In genomic region chr21:27423073-27423472, GRCh38 we compare ENCODE assay signal across 13 cellular contexts.
DNase-seq lines count a peak whose midpoint lies in the region; ATAC-seq and TF ChIP-seq lines count a peak whose summit lies in the region.
"Had no signal": no experiment of that assay in that cellular context is flagged by ENCODE, and none has a peak within 500 bp of the region (broad histone marks: within the 10 kb centered on the region; RNA-seq: fewer than 3 reads in every experiment).

No MANE protein-coding gene starts in this region.

- ATAC-seq in GM21423 (IDR thresholded peaks at IDR 0.05; ENCODE audit: unreplicated experiment), result no peak
- ATAC-seq: A549 had no signal

- no peak for TF ChIP-seq CTCF in epithelial cell of proximal tubule (conservative IDR thresholded peaks at IDR 0.05; ENCODE audit: low read depth, low read length)

- DNase-seq in A172 (ENCODE audit: low spot score) (peak; percentile 66), M059J (ENCODE audit: low read depth) (peak; percentile 95), epithelial cell of proximal tubule (ENCODE audit: low read depth) (peak; percentile 25), mucosa of gallbladder (ENCODE audit: low spot score) (peak; percentile 24), GF-D8 (lab: John Stamatoyannopoulos, UW) (no peak), NAMALWA (ENCODE audit: low spot score) (no peak), DMS53 (lab: John Stamatoyannopoulos, UW) (no peak)
- DNase-seq: caudate nucleus; H7; NCI-H82; stimulated activated CD4-positive, alpha-beta T cell treated with anti-CD3 and anti-CD28 coated beads, Interleukin-2, amount 100 ng/mL, for 24 hours had no signal

- H3K4me3 ChIP-seq in epithelial cell of proximal tubule (ENCODE audit: low read depth, low read length), result no peak overlapping the region
- H3K4me3 ChIP-seq: A549 had no signal

Comparison
In these comparisons a context has a peak if more than half of its experiments do, and no peak if none do; other contexts are left out.
1. DNase-seq: peak in A172 (single experiment), M059J (single experiment), epithelial cell of proximal tubule (single experiment) and mucosa of gallbladder (single experiment); none in GF-D8 (single experiment), NAMALWA (single experiment) and DMS53 (single experiment).